In genomic region chr12:2284857-2285256, GRCh38 we compare ENCODE assay signal across 8 cellular contexts.
DNase-seq lines count a peak whose midpoint lies in the region; ATAC-seq and TF ChIP-seq lines count a peak whose summit lies in the region.

No MANE protein-coding gene starts in this region.

- H3K4me2 ChIP-seq in skeletal muscle satellite cell (ENCODE audit: low read length): peak overlapping the region; percentile 53

- H3K36me3 ChIP-seq in skeletal muscle satellite cell (ENCODE audit: insufficient read depth, low read length): no peaks in the 10 kb centered on the region

- peaks cover 82% of the 10 kb centered on the region for H3K27me3 Mint-ChIP-seq in Calu3 (ENCODE audit: unreplicated experiment)

- no peak overlapping the region for H3K4me3 Mint-ChIP-seq in Calu3 (ENCODE audit: low read depth, unreplicated experiment)

- CTCF ChIA-PET in Calu3 (lab: Charles Lee): no interaction called here

- no peaks in the 10 kb centered on the region for H3K9me3 ChIP-seq in skeletal muscle satellite cell (replicated peaks; ENCODE audit: low read length)

- ATAC-seq in HG03354 (IDR thresholded peaks at IDR 0.05; ENCODE audit: poor library complexity, severe bottlenecking, unreplicated experiment) (no peak), GM21529 (IDR thresholded peaks at IDR 0.05; ENCODE audit: unreplicated experiment) (no peak)

- peak overlapping the region; percentile 31 for H3K9ac ChIP-seq in skeletal muscle satellite cell (ENCODE audit: low read depth, low read length)

- peaks cover 29% of the 10 kb centered on the region for H3K4me1 ChIP-seq in skeletal muscle satellite cell (ENCODE audit: control insufficient read depth, insufficient read depth, low read length)

- H3K36me3 Mint-ChIP-seq in Calu3 (ENCODE audit: insufficient read depth, unreplicated experiment): no peaks in the 10 kb centered on the region

- DNase-seq in Calu3: peak; percentile 78
- peak; percentile 71 for DNase-seq in HCEC 1CT
- peak; percentile 70 for DNase-seq in NCI-H774 (lab: John Stamatoyannopoulos, UW)
- DNase-seq in amygdala (lab: John Stamatoyannopoulos, UW): peak in 32 of 56 donors; percentile 8 to 63 (median 42)
- peak; percentile 19 to 48 for DNase-seq in hippocampal formation (lab: John Stamatoyannopoulos, UW)

- no peak overlapping the region for H3K4me3 ChIP-seq in skeletal muscle satellite cell (ENCODE audit: low read length)

- peaks cover 5% of the 10 kb centered on the region for H3K27me3 ChIP-seq in skeletal muscle satellite cell (ENCODE audit: control insufficient read depth, insufficient read depth, low read length)

- intact Hi-C loops in Calu3 (cut with micrococcal nuclease; ENCODE audit: unreplicated experiment): loop anchor here (2.0 kb wide), 1 partner anchor 228 kb away; no protein-coding TSS in a partner anchor

- no peaks in the 10 kb centered on the region for H3K9me3 Mint-ChIP-seq in Calu3 (ENCODE audit: low read depth, unreplicated experiment)

- peak; percentile 66 for TF ChIP-seq CTCF in Calu3 (IDR thresholded peaks at IDR 0.05; ENCODE audit: unreplicated experiment)

- H3K27ac Mint-ChIP-seq in Calu3 (ENCODE audit: unreplicated experiment): no peak overlapping the region

- BruUV-seq in Calu3 (replicated peaks; lab: Mats Ljungman, UMichigan): no TSS peak

- no peaks in the 10 kb centered on the region for H3K4me1 Mint-ChIP-seq in Calu3 (ENCODE audit: low read depth, unreplicated experiment)
